Comparison of ENCODE assay signal across 17 cellular contexts in the genomic region with DNA sequence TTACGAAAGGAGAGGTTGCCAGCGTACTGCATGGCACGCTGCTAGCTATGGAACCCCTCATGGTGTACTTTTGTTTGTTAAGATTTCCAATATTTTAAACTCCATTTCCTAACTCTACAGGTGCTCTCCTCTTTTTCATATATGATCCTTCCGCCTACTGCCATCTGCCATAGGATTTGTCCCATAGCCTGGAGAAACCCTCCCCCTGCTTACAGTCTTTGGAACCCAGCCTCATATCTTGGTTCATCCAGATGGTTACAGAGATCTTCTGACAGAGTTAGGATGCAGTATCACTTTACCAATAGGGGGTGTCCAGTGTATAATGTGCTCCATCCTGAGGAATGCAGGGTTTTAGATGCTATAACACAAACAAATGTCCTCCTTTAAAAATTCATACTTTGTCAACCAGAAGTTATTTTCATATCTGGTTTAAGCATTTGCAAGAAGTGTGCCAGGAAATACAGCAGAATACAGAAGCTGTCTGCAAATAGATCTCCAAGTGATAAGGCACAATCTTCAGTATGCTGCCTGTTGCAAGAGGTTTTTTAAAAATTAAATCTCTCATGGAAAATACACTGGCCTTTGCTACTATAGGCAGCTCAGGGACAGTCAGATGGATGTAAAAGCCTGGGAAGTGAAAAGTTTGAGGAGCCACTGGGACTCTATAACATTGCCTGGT.
"Had no signal": no experiment of that assay in that cellular context is flagged by ENCODE, and none has a peak within 500 bp of the region (broad histone marks: within the 10 kb centered on the region; RNA-seq: fewer than 3 reads in every experiment).

No MANE protein-coding gene starts in this region.

- DNase-seq: activated B cell treated with CpG ODN at 0.5 μM for 24 hours; activated CD4-positive, alpha-beta T cell treated with anti-CD3 and anti-CD28 coated beads, Interleukin-2, amount 10 ng/mL, durations not matched to agents 24 days and 14 days; activated CD8-positive, alpha-beta memory T cell treated with anti-CD3 and anti-CD28 coated beads, Interleukin-2, amount 50 U/mL, for 4 hours; activated CD8-positive, alpha-beta T cell treated with anti-CD3 and anti-CD28 coated beads, Interleukin-2, amount 10 ng/mL, durations not matched to agents 7 days and 5 days; activated gamma-delta T cell treated with Interleukin-2 at 50 U/mL for 16 hours; body of pancreas; central memory CD4-positive, alpha-beta T cell; effector CD4-positive, alpha-beta T cell; esophagus squamous epithelium; kidney glomerular epithelial cell; left ventricle myocardium superior; natural killer cell; stimulated activated CD4-positive, alpha-beta T cell treated with anti-CD3 and anti-CD28 coated beads, Interleukin-2, amount 100 ng/mL, for 48 hours; tibial artery had no signal

- H3K27ac ChIP-seq: body of pancreas, coronary artery, esophagus squamous epithelium, tibial artery, vagina had no signal

- ATAC-seq: activated CD8-positive, alpha-beta T cell treated with anti-CD3 and anti-CD28 coated beads, Interleukin-2, amount 10 ng/mL, durations not matched to agents 7 days and 5 days; body of pancreas; left ventricle myocardium superior; natural killer cell; stimulated activated memory B cell treated with anti-CD40 and anti-IgM and Interleukin-4, amounts not matched to agents 10 μg/mL and 1 μg/mL and 100 μg/mL, for 72 hours had no signal
